ENCODE assay signal across 8 cellular contexts in genomic region chr4:98261291-98262271, GRCh38. TPM values are rescaled to one million over a fixed set of nuclear protein-coding genes. Genes with fewer than 3 reads are reported as not detected.
DNase-seq lines count a peak whose midpoint lies in the region; ATAC-seq and TF ChIP-seq lines count a peak whose summit lies in the region.

Gene RAP1GDS1, plus strand, starts transcription at chr4:98261384. Its CDS starts 182 bp downstream, at chr4:98261566.

- H3K9me3 Mint-ChIP-seq in activated T-cell treated with anti-CD3 and anti-CD28 coated beads, Interleukin-2, amount 50 U/mL, for 24 hours = no peaks in the 10 kb centered on the region
- no peaks in the 10 kb centered on the region for H3K9me3 Mint-ChIP-seq in naive thymus-derived CD4-positive, alpha-beta T cell
- no peaks in the 10 kb centered on the region for H3K9me3 Mint-ChIP-seq in stimulated activated naive CD8-positive, alpha-beta T cell treated with anti-CD3 and anti-CD28 coated beads, Interleukin-15, amount 100 ng/mL, for 72 hours

- no peaks in the 10 kb centered on the region for H3K27me3 Mint-ChIP-seq in activated T-cell treated with anti-CD3 and anti-CD28 coated beads, Interleukin-2, amount 50 U/mL, for 24 hours
- no peaks in the 10 kb centered on the region for H3K27me3 Mint-ChIP-seq in naive thymus-derived CD4-positive, alpha-beta T cell
- no peaks in the 10 kb centered on the region for H3K27me3 Mint-ChIP-seq in stimulated activated naive CD8-positive, alpha-beta T cell treated with anti-CD3 and anti-CD28 coated beads, Interleukin-15, amount 100 ng/mL, for 72 hours

- CTCF ChIA-PET in naive thymus-derived CD4-positive, alpha-beta T cell (lab: Charles Lee) = interaction anchor here (1.0 to 1.2 kb wide), 3 partner anchors 12 to 119 kb away, joined by 3 to 4 read pairs (median 3); partner anchors contain the start of gene STPG2

- H3K36me3 ChIP-seq in naive thymus-derived CD4-positive, alpha-beta T cell (ENCODE audit: control insufficient read depth in 2 of 3, insufficient read depth in 3 of 3, low read length in 3 of 3) = peaks cover 0 to 4% (median 0%) of the 10 kb centered on the region in 3 experiments

- H3K27ac Mint-ChIP-seq in activated T-cell treated with anti-CD3 and anti-CD28 coated beads, Interleukin-2, amount 50 U/mL, for 24 hours = peak within 1 kb of the TSS; percentile 97
- peak within 1 kb of the TSS; percentile 84 to 98 (median 92) for H3K27ac Mint-ChIP-seq in naive thymus-derived CD4-positive, alpha-beta T cell
- H3K27ac Mint-ChIP-seq in stimulated activated naive CD8-positive, alpha-beta T cell treated with anti-CD3 and anti-CD28 coated beads, Interleukin-15, amount 100 ng/mL, for 72 hours = peak within 1 kb of the TSS; percentile 97 to 98

- peak within 1 kb of the TSS; percentile 97 for H3K4me3 Mint-ChIP-seq in activated T-cell treated with anti-CD3 and anti-CD28 coated beads, Interleukin-2, amount 50 U/mL, for 24 hours
- peak within 1 kb of the TSS; percentile 92 to 99 (median 94) for H3K4me3 Mint-ChIP-seq in naive thymus-derived CD4-positive, alpha-beta T cell
- H3K4me3 Mint-ChIP-seq in stimulated activated naive CD8-positive, alpha-beta T cell treated with anti-CD3 and anti-CD28 coated beads, Interleukin-15, amount 100 ng/mL, for 72 hours = peak within 1 kb of the TSS; percentile 97 to 98

- POLR2A ChIA-PET in naive thymus-derived CD4-positive, alpha-beta T cell (lab: Charles Lee) = interaction anchor here (0.6 to 2.8 kb wide), 22 partner anchors 8 to 1631 kb away, joined by 3 to 27 read pairs (median 4); partner anchors contain the start of genes ADH5, EIF4E, METAP1 and STPG2

- H3K4me1 Mint-ChIP-seq in activated T-cell treated with anti-CD3 and anti-CD28 coated beads, Interleukin-2, amount 50 U/mL, for 24 hours (ENCODE audit: low read depth) = peaks cover 53% of the 10 kb centered on the region
- peaks cover 31 to 61% (median 55%) of the 10 kb centered on the region in 7 donors for H3K4me1 Mint-ChIP-seq in naive thymus-derived CD4-positive, alpha-beta T cell
- H3K4me1 Mint-ChIP-seq in stimulated activated naive CD8-positive, alpha-beta T cell treated with anti-CD3 and anti-CD28 coated beads, Interleukin-15, amount 100 ng/mL, for 72 hours = peaks cover 48% of the 10 kb centered on the region

- H3K27me3 ChIP-seq in naive thymus-derived CD4-positive, alpha-beta T cell (ENCODE audit: control insufficient read depth in 2 of 2, insufficient read depth in 2 of 2, low read length in 2 of 2) = no peaks in the 10 kb centered on the region

- peaks cover 5 to 12% of the 10 kb centered on the region in 2 donors for H3K4me1 ChIP-seq in naive thymus-derived CD4-positive, alpha-beta T cell (ENCODE audit: control insufficient read depth in 2 of 2, insufficient read depth in 2 of 2, low read length in 2 of 2)

- ATAC-seq in GM19035 (IDR thresholded peaks at IDR 0.05; ENCODE audit: unreplicated experiment) = peak; percentile 12
- ATAC-seq in HG03342 (IDR thresholded peaks at IDR 0.05; ENCODE audit: unreplicated experiment) = peak; percentile 8
- ATAC-seq in naive thymus-derived CD4-positive, alpha-beta T cell = peak; percentile 22
- ATAC-seq in stimulated activated naive CD8-positive, alpha-beta T cell treated with anti-CD3 and anti-CD28 coated beads, Interleukin-15, amount 100 ng/mL, for 72 hours = peak; percentile 72

- H3K27ac ChIP-seq in naive thymus-derived CD4-positive, alpha-beta T cell (ENCODE audit: low read depth, low read length) = peak within 1 kb of the TSS; percentile 86

- DNase-seq in Ammon's horn (ENCODE audit: low spot score) = peak; percentile 64
- peak; percentile 52 to 71 for DNase-seq in NOMO-1 (lab: John Stamatoyannopoulos, UW; ENCODE audit: unreplicated experiment in 2 of 2)
- peak; percentile 70 for DNase-seq in activated T-cell treated with anti-CD3 and anti-CD28 coated beads, Interleukin-2, amount 50 U/mL, for 24 hours
- peak; percentile 73 for DNase-seq in fibroblast of mammary gland (ENCODE audit: low read depth)
- DNase-seq in naive thymus-derived CD4-positive, alpha-beta T cell = peak in 8 of 9 donors; percentile 65 to 80 (median 73)
- DNase-seq in stimulated activated naive CD8-positive, alpha-beta T cell treated with anti-CD3 and anti-CD28 coated beads, Interleukin-15, amount 100 ng/mL, for 72 hours = peak; percentile 69 to 76

- H3K36me3 Mint-ChIP-seq in activated T-cell treated with anti-CD3 and anti-CD28 coated beads, Interleukin-2, amount 50 U/mL, for 24 hours (ENCODE audit: low read depth) = peaks cover 23% of the 10 kb centered on the region
- peaks cover 0 to 16% (median 0%) of the 10 kb centered on the region in 5 donors for H3K36me3 Mint-ChIP-seq in naive thymus-derived CD4-positive, alpha-beta T cell

- TF ChIP-seq CTCF in fibroblast of mammary gland (conservative IDR thresholded peaks at IDR 0.05; ENCODE audit: control insufficient read depth, insufficient read depth, low read depth, low read length) = no peak

- H3K4me3 ChIP-seq in fibroblast of mammary gland (ENCODE audit: control insufficient read depth, low read depth, low read length) = peak within 1 kb of the TSS; percentile 90
- H3K4me3 ChIP-seq in naive thymus-derived CD4-positive, alpha-beta T cell (ENCODE audit: low read length) = peak within 1 kb of the TSS; percentile 90

- no peaks in the 10 kb centered on the region for H3K9me3 ChIP-seq in naive thymus-derived CD4-positive, alpha-beta T cell (ENCODE audit: control insufficient read depth in 2 of 3, low read length in 3 of 3)

- intact Hi-C loops in naive thymus-derived CD4-positive, alpha-beta T cell (cut with micrococcal nuclease) = loop anchor here (1.0 to 10.0 kb wide), 20 partner anchors 9 to 1833 kb away; partner anchors contain the start of genes ADH5 (in 2 of the 2), DAPP1 (in 2 of the 2), EIF4E (in 2 of the 2) and METAP1 (in 2 of the 2)

RNA-seq across cellular contexts. Expression of gene RAP1GDS1, which starts in this region (rescaled TPM):
- total RNA-seq in naive thymus-derived CD4-positive, alpha-beta T cell = 10 to 100 TPM; 30.2 to 59.1 (median 37.0) TPM
- 10 to 100 TPM; 29.6 to 30.7 TPM for polyA plus RNA-seq in naive thymus-derived CD4-positive, alpha-beta T cell

Comparison
In these comparisons a context has a peak if more than half of its experiments do, and no peak if none do; other contexts are left out.
1. Peak in every context shown above with its lines: DNase-seq, ATAC-seq, H3K4me3 ChIP-seq and H3K27ac ChIP-seq.
2. ATAC-seq: peak in every context shown above with its lines; median percentile 72 in stimulated activated naive CD8-positive, alpha-beta T cell treated with anti-CD3 and anti-CD28 coated beads, Interleukin-15, amount 100 ng/mL, for 72 hours; 22 in naive thymus-derived CD4-positive, alpha-beta T cell; 12 in GM19035; 8 in HG03342.